ENCODE assay signal across 11 cellular contexts in the genomic region with DNA sequence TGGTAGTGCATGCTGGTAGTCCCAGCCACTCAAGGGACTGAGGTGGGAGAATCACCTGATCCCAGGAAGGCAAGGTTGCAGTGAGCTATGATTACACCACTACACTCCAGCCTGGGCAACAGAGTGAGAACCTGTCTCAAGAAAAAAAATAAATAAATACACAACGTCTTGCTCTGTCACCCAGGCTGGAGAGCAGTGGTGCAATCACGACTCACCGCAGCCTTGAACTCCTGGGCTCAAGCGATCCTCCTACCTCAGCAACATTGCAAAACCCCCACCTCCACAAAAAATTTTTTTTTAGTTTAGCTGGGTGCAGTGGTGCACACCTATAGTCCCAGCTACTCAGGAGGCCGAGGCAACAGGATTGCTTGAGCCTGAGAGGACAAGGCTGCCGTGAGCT. TPM values are rescaled to one million over a fixed set of nuclear protein-coding genes. Genes with fewer than 3 reads are reported as not detected.
DNase-seq lines count a peak whose midpoint lies in the region; ATAC-seq and TF ChIP-seq lines count a peak whose summit lies in the region.
"Had no signal": no experiment of that assay in that cellular context is flagged by ENCODE, and none has a peak within 500 bp of the region (broad histone marks: within the 10 kb centered on the region; RNA-seq: fewer than 3 reads in every experiment).

No MANE protein-coding gene starts in this region.

- no peak for TF ChIP-seq CTCF in MCF 10A (IDR thresholded peaks at IDR 0.05; ENCODE audit: unreplicated experiment)
- TF ChIP-seq CTCF in neutrophil (IDR thresholded peaks at IDR 0.05) = no peak
- no peak for TF ChIP-seq CTCF in hepatocyte (IDR thresholded peaks at IDR 0.05; ENCODE audit: poor library complexity)

- peaks cover 84% of the 10 kb centered on the region for H3K36me3 ChIP-seq in neutrophil
- H3K36me3 ChIP-seq in hepatocyte (replicated peaks; ENCODE audit: insufficient read depth, low read depth) = peaks cover 13% of the 10 kb centered on the region

- H3K4me1 ChIP-seq in neutrophil (ENCODE audit: control insufficient read depth in 1 of 2, insufficient read depth in 1 of 2, low read depth in 1 of 2, low read length in 1 of 2) = peaks cover 52% of the 10 kb centered on the region in 2 experiments
- H3K4me1 ChIP-seq in hepatocyte (ENCODE audit: insufficient read depth) = peaks cover 18% of the 10 kb centered on the region

- H3K9me3 ChIP-seq in neutrophil (no peaks in the 10 kb centered on the region), hepatocyte (ENCODE audit: low read depth) (no peaks in the 10 kb centered on the region)

- no peaks in the 10 kb centered on the region for H3K4me1 Mint-ChIP-seq in MCF 10A (ENCODE audit: insufficient read depth, unreplicated experiment)

- H3K4me3 Mint-ChIP-seq in MCF 10A (ENCODE audit: unreplicated experiment) = no peak overlapping the region

- peak; percentile 59 for DNase-seq in Caki2 (ENCODE audit: low read depth)
- peak; percentile 31 for DNase-seq in NCI-H226
- peak; percentile 45 for DNase-seq in MCF 10A (ENCODE audit: unreplicated experiment)
- no peak for DNase-seq in hepatocyte (ENCODE audit: low spot score)
- DNase-seq in inferior parietal cortex (ENCODE audit: extremely low spot score) = no peak
- DNase-seq: activated effector memory CD4-positive, alpha-beta T cell treated with Interleukin-2 at 50 U/mL for 16 hours; NCI-H2171 treated with DMSO at 0.1 percent for 48 hours; SW 1271 had no signal

- 84% methylated on average over 6 of the region's 6 CpGs for WGBS in hepatocyte (ENCODE audit: low lambda C conversion rate, missing lambda C conversion rate)

- ATAC-seq in HG03354 (IDR thresholded peaks at IDR 0.05; ENCODE audit: poor library complexity, severe bottlenecking, unreplicated experiment) (no peak), HG02870 (IDR thresholded peaks at IDR 0.05; ENCODE audit: unreplicated experiment) (no peak)

- peaks cover 77% of the 10 kb centered on the region for H3K79me2 ChIP-seq in hepatocyte

- H3K4me3 ChIP-seq in neutrophil (ENCODE audit: low read depth in 1 of 2, low read length in 1 of 2) (peak overlapping the region in 1 of 2 experiments; percentile 46), hepatocyte (no peak overlapping the region)

- H3K27me3 ChIP-seq in neutrophil = no peaks in the 10 kb centered on the region
- H3K27me3 ChIP-seq in hepatocyte = no peaks in the 10 kb centered on the region

- intact Hi-C loops in MCF 10A (cut with micrococcal nuclease) = no loop called here

- POLR2A ChIA-PET in MCF 10A (lab: Yijun Ruan, JAX) = interaction anchor here (1.4 to 1.5 kb wide), 2 partner anchors 9 to 15 kb away, joined by 3 to 5 read pairs; a partner anchor contains a TSS

- H3K27ac Mint-ChIP-seq in MCF 10A (ENCODE audit: low read depth, unreplicated experiment) = no peak overlapping the region

- H3K27ac ChIP-seq in neutrophil (peak overlapping the region; percentile 95), hepatocyte (no peak overlapping the region)

- H3K9me3 Mint-ChIP-seq in MCF 10A (ENCODE audit: unreplicated experiment) = no peaks in the 10 kb centered on the region

- no peaks in the 10 kb centered on the region for H3K9me2 ChIP-seq in hepatocyte (replicated peaks; ENCODE audit: insufficient read depth)

- in situ Hi-C loops in Caki2 (cut with HindIII; ENCODE audit: low pct_unique_long_range_greater_than_20kb, low sequenced_read_pairs) = no loop called here

- H2AFZ ChIP-seq in hepatocyte = no peak overlapping the region

- peaks cover 100% of the 10 kb centered on the region for H3K36me3 Mint-ChIP-seq in MCF 10A (ENCODE audit: insufficient read depth, unreplicated experiment)

- CTCF ChIA-PET in MCF 10A (lab: Yijun Ruan, JAX) = interaction anchor here (0.9 to 2.0 kb wide), 4 partner anchors 10 to 44 kb away, joined by 3 to 7 read pairs (median 5); no protein-coding TSS in a partner anchor

- no peak overlapping the region for H3K4me2 ChIP-seq in hepatocyte

- no TSS peak for BruUV-seq in MCF 10A (replicated peaks; lab: Mats Ljungman, UMichigan)

- H3K27me3 Mint-ChIP-seq in MCF 10A (ENCODE audit: insufficient read depth, unreplicated experiment) = no peaks in the 10 kb centered on the region

- H4K20me1 ChIP-seq in hepatocyte (ENCODE audit: insufficient read depth, poor library complexity, severe bottlenecking) = peaks cover 62% of the 10 kb centered on the region

RNA-seq across cellular contexts. Expression of a gene that starts 8.8 kb away (rescaled TPM):
- total RNA-seq in Caki2 (2014; rRNA removed; shearing (Covaris generic); ENCODE audit: low replicate concordance) = 332 and 385 TPM in 2 replicates
- total RNA-seq in MCF 10A (2022) (355 and 424 TPM in 2 replicates), hepatocyte (405 and 417 TPM in 2 replicates)
- 337 and 344 TPM in 2 replicates for polyA plus RNA-seq in hepatocyte

RNA-seq across cellular contexts. Expression of a gene that starts 26.6 kb away (rescaled TPM):
- 72.2 and 122 TPM in 2 replicates for total RNA-seq in Caki2 (2014; rRNA removed; shearing (Covaris generic); ENCODE audit: low replicate concordance)
- total RNA-seq in MCF 10A (2022) (41.6 and 50.1 TPM in 2 replicates), hepatocyte (60.2 and 77.0 TPM in 2 replicates)
- polyA plus RNA-seq in hepatocyte = 84.4 and 89.5 TPM in 2 replicates

RNA-seq across cellular contexts. Expression of a gene that starts 58.4 kb away (rescaled TPM):
- not detected in 2 replicates for total RNA-seq in Caki2 (2014; rRNA removed; shearing (Covaris generic); ENCODE audit: low replicate concordance)
- total RNA-seq in MCF 10A (2022) (0.49 TPM in 1 of 2 replicates, not detected in the other), hepatocyte (4.0 and 6.1 TPM in 2 replicates)
- polyA plus RNA-seq in hepatocyte = 3.5 and 3.7 TPM in 2 replicates

Comparison
In these comparisons a context has a peak if more than half of its experiments do, and no peak if none do; other contexts are left out.
1. DNase-seq: peak in Caki2 (single experiment), NCI-H226 (single experiment) and MCF 10A (single experiment); none in hepatocyte (single experiment) and inferior parietal cortex (single experiment).